In the genomic region with DNA sequence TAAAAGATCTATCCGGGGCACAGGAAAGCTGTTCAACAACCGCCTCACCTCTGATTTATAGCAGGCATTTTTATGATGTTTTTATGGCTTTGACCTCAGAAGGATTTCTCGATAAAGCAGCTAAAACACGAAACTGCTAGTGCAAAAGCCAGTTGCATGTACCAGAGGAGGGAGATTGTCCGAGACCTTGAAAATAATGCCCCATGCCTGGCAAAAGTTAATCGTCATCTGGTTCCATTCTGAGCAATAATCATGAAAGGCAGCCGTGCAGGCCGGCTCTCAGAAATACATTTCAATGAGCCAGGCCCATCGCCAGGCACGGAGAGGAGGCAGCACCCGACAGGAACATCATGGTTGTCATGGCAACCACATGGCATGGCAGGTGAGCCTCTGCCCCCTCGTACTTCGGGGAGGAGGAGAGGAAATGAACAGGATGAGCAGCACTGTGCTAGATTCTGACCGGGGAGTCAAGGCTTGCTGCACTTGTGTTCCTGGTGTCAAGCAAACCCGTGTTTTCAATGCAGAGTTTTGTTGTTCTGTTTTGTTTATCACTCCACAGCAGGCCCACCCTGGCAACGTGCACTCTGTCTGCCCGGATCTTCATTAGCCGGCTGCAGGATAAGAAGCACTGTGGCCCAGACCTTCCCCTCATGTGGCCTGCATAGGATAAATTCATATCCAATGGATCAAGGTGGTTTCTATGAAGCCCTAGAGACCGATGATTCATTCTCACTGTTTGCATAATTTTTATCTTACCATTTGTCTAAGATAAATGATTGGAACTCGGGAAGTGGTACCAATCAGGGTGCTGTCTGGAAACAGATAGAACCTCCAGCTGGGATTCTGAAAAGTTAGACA, we compare ENCODE assay signal across 1 cellular context.
A peak's percentile ranks its signal among the peaks of the same experiment; 100 is the strongest.
TF ChIP-seq lines count a peak whose summit lies in the region.

No MANE protein-coding gene starts in this region.

TF ChIP-seq in HepG2, 621 proteins besides CTCF, POLR2A, EP300 and RAD21:
- no peak for TF ChIP-seq ZNF281 (CRISPR knock-in tag; IDR thresholded peaks at IDR 0.05; ENCODE audit: borderline replicate concordance)
- no peak for TF ChIP-seq MAFF (IDR thresholded peaks at IDR 0.05; ENCODE audit: low read depth, low read length)
- TF ChIP-seq RFX1 (IDR thresholded peaks at IDR 0.05), result peak; percentile 35; the same call in 1 of the 2 replicates
- no peak for TF ChIP-seq JARID2 (CRISPR knock-in tag; IDR thresholded peaks at IDR 0.05; ENCODE audit: insufficient replicate concordance)
